In the genomic region with DNA sequence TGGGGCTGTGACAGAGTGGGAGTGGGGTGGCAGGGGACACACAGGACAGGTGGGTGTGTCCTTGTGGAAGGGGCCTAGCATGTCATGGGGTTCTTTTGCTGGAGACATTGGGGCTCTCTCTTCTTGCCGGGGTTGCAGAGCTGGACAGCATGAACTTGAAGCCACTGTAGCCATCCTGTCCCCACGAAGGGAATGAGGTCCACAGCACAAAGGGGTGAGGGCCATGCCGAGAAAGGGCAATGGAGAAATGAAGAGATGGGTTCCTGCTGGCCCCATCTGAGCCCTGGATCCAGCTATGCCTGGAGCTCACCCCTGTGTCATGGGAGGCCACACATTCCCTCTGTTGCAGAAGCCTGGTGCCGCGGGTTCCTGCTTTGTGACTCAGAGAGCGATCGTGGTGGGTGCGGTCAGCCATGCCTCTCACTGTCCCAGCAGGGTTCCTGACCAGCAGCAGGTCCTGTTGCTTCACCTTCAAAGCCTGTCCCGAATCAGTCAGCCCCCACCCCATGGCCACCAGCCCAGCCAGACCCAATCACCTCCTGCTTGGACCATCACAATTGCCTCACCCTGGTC, we compare ENCODE assay signal across 1 cellular context.
TF ChIP-seq lines count a peak whose summit lies in the region.

No MANE protein-coding gene starts in this region.

TF ChIP-seq in HepG2, 621 proteins besides CTCF, POLR2A, EP300 and RAD21 (continued from another document):
- TF ChIP-seq, protein P1, sequence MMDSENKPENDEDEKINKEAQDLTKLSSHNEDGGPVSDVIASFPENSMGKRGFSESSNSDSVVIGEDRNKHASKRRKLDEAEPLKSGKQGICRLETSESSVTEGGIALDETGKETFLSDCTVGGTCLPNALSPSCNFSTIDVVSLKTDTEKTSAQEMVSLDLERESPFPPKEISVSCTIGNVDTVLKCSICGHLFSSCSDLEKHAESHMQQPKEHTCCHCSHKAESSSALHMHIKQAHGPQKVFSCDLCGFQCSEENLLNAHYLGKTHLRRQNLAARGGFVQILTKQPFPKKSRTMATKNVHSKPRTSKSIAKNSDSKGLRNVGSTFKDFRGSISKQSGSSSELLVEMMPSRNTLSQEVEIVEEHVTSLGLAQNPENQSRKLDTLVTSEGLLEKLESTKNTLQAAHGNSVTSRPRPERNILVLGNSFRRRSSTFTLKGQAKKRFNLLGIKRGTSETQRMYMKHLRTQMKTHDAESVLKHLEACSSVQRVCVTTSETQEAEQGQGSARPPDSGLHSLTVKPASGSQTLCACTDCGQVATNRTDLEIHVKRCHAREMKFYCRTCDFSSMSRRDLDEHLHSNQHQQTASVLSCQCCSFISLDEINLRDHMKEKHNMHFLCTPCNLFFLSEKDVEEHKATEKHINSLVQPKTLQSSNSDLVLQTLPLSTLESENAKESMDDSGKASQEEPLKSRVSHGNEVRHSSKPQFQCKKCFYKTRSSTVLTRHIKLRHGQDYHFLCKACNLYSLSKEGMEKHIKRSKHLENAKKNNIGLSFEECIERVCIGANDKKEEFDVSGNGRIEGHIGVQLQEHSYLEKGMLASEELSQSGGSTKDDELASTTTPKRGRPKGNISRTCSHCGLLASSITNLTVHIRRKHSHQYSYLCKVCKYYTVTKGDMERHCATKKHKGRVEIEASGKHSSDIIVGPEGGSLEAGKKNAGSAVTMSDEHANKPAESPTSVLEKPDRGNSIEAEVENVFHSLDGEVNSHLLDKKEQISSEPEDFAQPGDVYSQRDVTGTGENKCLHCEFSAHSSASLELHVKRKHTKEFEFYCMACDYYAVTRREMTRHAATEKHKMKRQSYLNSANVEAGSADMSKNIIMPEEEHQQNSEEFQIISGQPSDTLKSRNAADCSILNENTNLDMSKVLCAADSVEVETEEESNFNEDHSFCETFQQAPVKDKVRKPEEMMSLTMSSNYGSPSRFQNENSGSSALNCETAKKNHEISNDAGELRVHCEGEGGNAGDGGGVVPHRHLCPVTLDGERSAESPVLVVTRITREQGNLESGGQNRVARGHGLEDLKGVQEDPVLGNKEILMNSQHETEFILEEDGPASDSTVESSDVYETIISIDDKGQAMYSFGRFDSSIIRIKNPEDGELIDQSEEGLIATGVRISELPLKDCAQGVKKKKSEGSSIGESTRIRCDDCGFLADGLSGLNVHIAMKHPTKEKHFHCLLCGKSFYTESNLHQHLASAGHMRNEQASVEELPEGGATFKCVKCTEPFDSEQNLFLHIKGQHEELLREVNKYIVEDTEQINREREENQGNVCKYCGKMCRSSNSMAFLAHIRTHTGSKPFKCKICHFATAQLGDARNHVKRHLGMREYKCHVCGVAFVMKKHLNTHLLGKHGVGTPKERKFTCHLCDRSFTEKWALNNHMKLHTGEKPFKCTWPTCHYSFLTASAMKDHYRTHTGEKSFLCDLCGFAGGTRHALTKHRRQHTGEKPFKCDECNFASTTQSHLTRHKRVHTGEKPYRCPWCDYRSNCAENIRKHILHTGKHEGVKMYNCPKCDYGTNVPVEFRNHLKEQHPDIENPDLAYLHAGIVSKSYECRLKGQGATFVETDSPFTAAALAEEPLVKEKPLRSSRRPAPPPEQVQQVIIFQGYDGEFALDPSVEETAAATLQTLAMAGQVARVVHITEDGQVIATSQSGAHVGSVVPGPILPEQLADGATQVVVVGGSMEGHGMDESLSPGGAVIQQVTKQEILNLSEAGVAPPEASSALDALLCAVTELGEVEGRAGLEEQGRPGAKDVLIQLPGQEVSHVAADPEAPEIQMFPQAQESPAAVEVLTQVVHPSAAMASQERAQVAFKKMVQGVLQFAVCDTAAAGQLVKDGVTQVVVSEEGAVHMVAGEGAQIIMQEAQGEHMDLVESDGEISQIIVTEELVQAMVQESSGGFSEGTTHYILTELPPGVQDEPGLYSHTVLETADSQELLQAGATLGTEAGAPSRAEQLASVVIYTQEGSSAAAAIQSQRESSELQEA (CRISPR knock-in tag; IDR thresholded peaks at IDR 0.05; ENCODE audit: not compliant biosample characterization) = no peak
- TF ChIP-seq RNF2 (conservative IDR thresholded peaks at IDR 0.05; ENCODE audit: low read depth) = no peak
